8 cellular contexts compared by ENCODE assay signal in genomic region chr7:155069992-155070827, GRCh38. TPM values are rescaled to one million over a fixed set of nuclear protein-coding genes. Genes with fewer than 3 reads are reported as not detected.
DNase-seq lines count a peak whose midpoint lies in the region; ATAC-seq and TF ChIP-seq lines count a peak whose summit lies in the region.

Gene HTR5A (plus strand): TSS chr7:155070324. CDS start chr7:155070900, 576 bp downstream.

- H3K27ac Mint-ChIP-seq in CD4-positive, CD25-positive, alpha-beta regulatory T cell = no peak within 1 kb of the TSS
- H3K27ac Mint-ChIP-seq in activated naive CD8-positive, alpha-beta T cell treated with anti-CD3 and anti-CD28 coated beads, Interleukin-2, amount 50 U/mL, for 24 hours = no peak within 1 kb of the TSS

- H3K9me3 Mint-ChIP-seq in CD4-positive, CD25-positive, alpha-beta regulatory T cell = peaks cover 0 to 4% (median 0%) of the 10 kb centered on the region in 7 donors
- H3K9me3 Mint-ChIP-seq in activated naive CD8-positive, alpha-beta T cell treated with anti-CD3 and anti-CD28 coated beads, Interleukin-2, amount 50 U/mL, for 24 hours = no peaks in the 10 kb centered on the region

- no peaks in the 10 kb centered on the region for H3K9me3 ChIP-seq in CD4-positive, CD25-positive, alpha-beta regulatory T cell (ENCODE audit: control insufficient read depth in 2 of 2, low read length in 2 of 2)
- H3K9me3 ChIP-seq in heart left ventricle = no peaks in the 10 kb centered on the region
- H3K9me3 ChIP-seq in aorta (ENCODE audit: control insufficient read depth, low read length) = no peaks in the 10 kb centered on the region

- H3K4me3 Mint-ChIP-seq in CD4-positive, CD25-positive, alpha-beta regulatory T cell = peak within 1 kb of the TSS in 1 of 4 donors; percentile 17
- H3K4me3 Mint-ChIP-seq in activated naive CD8-positive, alpha-beta T cell treated with anti-CD3 and anti-CD28 coated beads, Interleukin-2, amount 50 U/mL, for 24 hours = no peak within 1 kb of the TSS

- peaks cover 12% of the 10 kb centered on the region for H3K27me3 ChIP-seq in CD4-positive, CD25-positive, alpha-beta regulatory T cell (ENCODE audit: control insufficient read depth, insufficient read depth, low read length)
- peaks cover 0 to 38% (median 23%) of the 10 kb centered on the region in 9 donors for H3K27me3 ChIP-seq in heart left ventricle
- H3K27me3 ChIP-seq in aorta (ENCODE audit: control insufficient read depth in 1 of 2, insufficient read depth in 2 of 2, low read length in 1 of 2) = no peaks in the 10 kb centered on the region

- no peaks in the 10 kb centered on the region for H3K36me3 ChIP-seq in CD4-positive, CD25-positive, alpha-beta regulatory T cell (ENCODE audit: control insufficient read depth, insufficient read depth, low read length)
- no peaks in the 10 kb centered on the region for H3K36me3 ChIP-seq in heart left ventricle
- no peaks in the 10 kb centered on the region for H3K36me3 ChIP-seq in aorta (ENCODE audit: control insufficient read depth in 1 of 2, insufficient read depth in 2 of 2, low read length in 1 of 2)

- 2 to 3% (median 2%) methylated on average over 28 to 49 of the region's 49 CpGs for WGBS in heart left ventricle, 4 donors
- 3% methylated on average over 46 to 49 of the region's 49 CpGs for WGBS in aorta, 2 donors

- ATAC-seq in CD4-positive, CD25-positive, alpha-beta regulatory T cell (ENCODE audit: low read depth in 2 of 2) = peak; percentile 80 to 86
- peak; percentile 95 for ATAC-seq in GM19397 (IDR thresholded peaks at IDR 0.05; ENCODE audit: unreplicated experiment)
- peak; percentile 87 for ATAC-seq in HG03457 (IDR thresholded peaks at IDR 0.05; ENCODE audit: unreplicated experiment)
- ATAC-seq in activated naive CD8-positive, alpha-beta T cell treated with anti-CD3 and anti-CD28 coated beads, Interleukin-2, amount 50 U/mL, for 24 hours = peak; percentile 98
- peak; percentile 86 to 99 (median 97) for ATAC-seq in heart left ventricle
- ATAC-seq in aorta (ENCODE audit: low FRiP score) = peak; percentile 94

- H3K36me3 Mint-ChIP-seq in CD4-positive, CD25-positive, alpha-beta regulatory T cell = no peaks in the 10 kb centered on the region
- no peaks in the 10 kb centered on the region for H3K36me3 Mint-ChIP-seq in activated naive CD8-positive, alpha-beta T cell treated with anti-CD3 and anti-CD28 coated beads, Interleukin-2, amount 50 U/mL, for 24 hours (ENCODE audit: low read depth)

- no peaks in the 10 kb centered on the region for H3K4me1 Mint-ChIP-seq in CD4-positive, CD25-positive, alpha-beta regulatory T cell
- H3K4me1 Mint-ChIP-seq in activated naive CD8-positive, alpha-beta T cell treated with anti-CD3 and anti-CD28 coated beads, Interleukin-2, amount 50 U/mL, for 24 hours = no peaks in the 10 kb centered on the region

- no peak within 1 kb of the TSS for H3K27ac ChIP-seq in CD4-positive, CD25-positive, alpha-beta regulatory T cell (ENCODE audit: insufficient read depth, low read length, poor library complexity, severe bottlenecking)
- no peak within 1 kb of the TSS for H3K27ac ChIP-seq in heart left ventricle
- H3K27ac ChIP-seq in aorta (ENCODE audit: low read depth in 1 of 2, low read length in 2 of 2) = no peak within 1 kb of the TSS

- H3K4me3 ChIP-seq in CD4-positive, CD25-positive, alpha-beta regulatory T cell (ENCODE audit: low read depth, low read length) = no peak within 1 kb of the TSS
- no peak within 1 kb of the TSS for H3K4me3 ChIP-seq in heart left ventricle
- no peak within 1 kb of the TSS for H3K4me3 ChIP-seq in aorta (ENCODE audit: low read length in 2 of 2)

- H3K27me3 Mint-ChIP-seq in CD4-positive, CD25-positive, alpha-beta regulatory T cell = peaks cover 35% of the 10 kb centered on the region
- H3K27me3 Mint-ChIP-seq in activated naive CD8-positive, alpha-beta T cell treated with anti-CD3 and anti-CD28 coated beads, Interleukin-2, amount 50 U/mL, for 24 hours = peaks cover 41% of the 10 kb centered on the region

- intact Hi-C loops in heart left ventricle (cut with DNase I) (no loop called here), aorta (cut with DNase I) (no loop called here)

- H3K4me1 ChIP-seq in CD4-positive, CD25-positive, alpha-beta regulatory T cell (ENCODE audit: control insufficient read depth, insufficient read depth, low read length, poor library complexity, severe bottlenecking) = no peaks in the 10 kb centered on the region
- H3K4me1 ChIP-seq in heart left ventricle = peaks cover 0 to 5% (median 0%) of the 10 kb centered on the region in 12 donors
- no peaks in the 10 kb centered on the region for H3K4me1 ChIP-seq in aorta (ENCODE audit: control insufficient read depth in 1 of 2, insufficient read depth in 2 of 2, low read length in 2 of 2)

- peak in 1 of 12 donors; percentile 11 for TF ChIP-seq CTCF in heart left ventricle (IDR thresholded peaks at IDR 0.05)

- TF ChIP-seq POLR2A in heart left ventricle (IDR thresholded peaks at IDR 0.05) = no peak

- DNase-seq in CD4-positive, CD25-positive, alpha-beta regulatory T cell = peak; percentile 47 to 78 (median 76)
- DNase-seq in SW480 (ENCODE audit: low spot score) = peak; percentile 42
- peak; percentile 85 for DNase-seq in activated naive CD8-positive, alpha-beta T cell treated with anti-CD3 and anti-CD28 coated beads, Interleukin-2, amount 50 U/mL, for 24 hours
- peak; percentile 74 to 87 (median 82) for DNase-seq in heart left ventricle
- peak; percentile 55 for DNase-seq in pulmonary artery endothelial cell (ENCODE audit: low read depth, low spot score)
- DNase-seq in aorta = peak; percentile 81 to 91

RNA-seq across cellular contexts. Expression of gene HTR5A, which starts in this region (rescaled TPM):
- not detected for total RNA-seq in CD4-positive, CD25-positive, alpha-beta regulatory T cell
- polyA plus RNA-seq in CD4-positive, CD25-positive, alpha-beta regulatory T cell = not detected
- total RNA-seq in heart left ventricle = not detected
- polyA plus RNA-seq in heart left ventricle = not detected
- total RNA-seq in pulmonary artery endothelial cell = not detected in 2 replicates
- not detected for total RNA-seq in aorta
- not detected for polyA plus RNA-seq in aorta

Comparison
In these comparisons a context has a peak if more than half of its experiments do, and no peak if none do; other contexts are left out.
1. Peak in DNase-seq and ATAC-seq in CD4-positive, CD25-positive, alpha-beta regulatory T cell; RNA of the gene not detected or under 1 TPM.
2. Peak in DNase-seq and ATAC-seq in heart left ventricle; RNA of the gene not detected or under 1 TPM.
3. Peak in DNase-seq in pulmonary artery endothelial cell; RNA of the gene not detected or under 1 TPM.
4. Peak in DNase-seq and ATAC-seq in aorta; RNA of the gene not detected or under 1 TPM.